1 cellular context compared by ENCODE assay signal in the genomic region with DNA sequence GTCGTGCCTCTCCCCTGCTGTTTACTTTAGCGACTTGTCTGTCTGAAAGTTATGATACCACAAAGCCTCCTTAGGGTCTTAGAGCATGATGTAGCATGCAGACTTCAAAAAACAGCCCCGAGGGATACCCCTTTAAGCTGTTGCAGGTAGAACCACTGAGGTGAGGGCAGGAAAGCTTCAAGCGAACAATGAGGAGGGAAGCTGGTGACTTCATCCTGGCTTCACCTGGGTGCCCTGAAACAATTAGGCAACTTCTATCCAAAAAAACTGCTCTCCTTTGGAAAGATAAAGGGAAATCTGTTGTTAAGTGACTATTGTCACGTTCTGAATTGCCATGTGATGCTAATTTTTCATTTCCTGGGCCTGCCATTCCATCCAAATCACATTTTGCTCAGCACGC.
TF ChIP-seq lines count a peak whose summit lies in the region.

No MANE protein-coding gene starts in this region.

TF ChIP-seq in GM23338, 12 proteins besides CTCF, POLR2A, EP300 and RAD21 (continued from another document):
- TF ChIP-seq, protein P1, sequence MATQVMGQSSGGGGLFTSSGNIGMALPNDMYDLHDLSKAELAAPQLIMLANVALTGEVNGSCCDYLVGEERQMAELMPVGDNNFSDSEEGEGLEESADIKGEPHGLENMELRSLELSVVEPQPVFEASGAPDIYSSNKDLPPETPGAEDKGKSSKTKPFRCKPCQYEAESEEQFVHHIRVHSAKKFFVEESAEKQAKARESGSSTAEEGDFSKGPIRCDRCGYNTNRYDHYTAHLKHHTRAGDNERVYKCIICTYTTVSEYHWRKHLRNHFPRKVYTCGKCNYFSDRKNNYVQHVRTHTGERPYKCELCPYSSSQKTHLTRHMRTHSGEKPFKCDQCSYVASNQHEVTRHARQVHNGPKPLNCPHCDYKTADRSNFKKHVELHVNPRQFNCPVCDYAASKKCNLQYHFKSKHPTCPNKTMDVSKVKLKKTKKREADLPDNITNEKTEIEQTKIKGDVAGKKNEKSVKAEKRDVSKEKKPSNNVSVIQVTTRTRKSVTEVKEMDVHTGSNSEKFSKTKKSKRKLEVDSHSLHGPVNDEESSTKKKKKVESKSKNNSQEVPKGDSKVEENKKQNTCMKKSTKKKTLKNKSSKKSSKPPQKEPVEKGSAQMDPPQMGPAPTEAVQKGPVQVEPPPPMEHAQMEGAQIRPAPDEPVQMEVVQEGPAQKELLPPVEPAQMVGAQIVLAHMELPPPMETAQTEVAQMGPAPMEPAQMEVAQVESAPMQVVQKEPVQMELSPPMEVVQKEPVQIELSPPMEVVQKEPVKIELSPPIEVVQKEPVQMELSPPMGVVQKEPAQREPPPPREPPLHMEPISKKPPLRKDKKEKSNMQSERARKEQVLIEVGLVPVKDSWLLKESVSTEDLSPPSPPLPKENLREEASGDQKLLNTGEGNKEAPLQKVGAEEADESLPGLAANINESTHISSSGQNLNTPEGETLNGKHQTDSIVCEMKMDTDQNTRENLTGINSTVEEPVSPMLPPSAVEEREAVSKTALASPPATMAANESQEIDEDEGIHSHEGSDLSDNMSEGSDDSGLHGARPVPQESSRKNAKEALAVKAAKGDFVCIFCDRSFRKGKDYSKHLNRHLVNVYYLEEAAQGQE (IDR thresholded peaks at IDR 0.05; ENCODE audit: unreplicated experiment), result no peak
- TF ChIP-seq CREB1 (CRISPR knock-in tag; IDR thresholded peaks at IDR 0.05; ENCODE audit: low read depth), result no peak
- no peak for TF ChIP-seq ZNF114 (CRISPR knock-in tag; IDR thresholded peaks at IDR 0.05)
- no peak for TF ChIP-seq POLR2AphosphoS5 (IDR thresholded peaks at IDR 0.05; ENCODE audit: low read depth)
- TF ChIP-seq ETS1 (IDR thresholded peaks at IDR 0.05), result no peak
